Comparison of ENCODE assay signal across 37 cellular contexts in the genomic region with DNA sequence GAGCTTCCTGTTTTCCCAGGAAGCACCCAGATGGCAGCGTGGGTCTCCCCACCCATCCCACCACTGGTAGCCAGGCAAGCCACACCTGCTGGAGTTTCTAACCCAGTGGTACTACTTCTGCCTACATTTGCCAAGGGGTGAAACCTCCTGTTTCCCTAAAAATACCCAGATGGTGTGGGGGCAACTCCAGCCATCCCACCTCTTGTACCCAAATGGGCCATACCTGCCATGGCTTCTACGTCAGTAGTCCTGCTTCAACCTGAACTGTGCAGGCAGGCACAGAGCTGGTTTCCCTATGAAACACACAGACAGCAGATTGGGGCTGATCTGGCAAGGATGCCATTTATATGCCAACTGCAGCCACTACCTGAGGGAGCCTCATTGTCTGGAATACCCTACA.
DNase-seq lines count a peak whose midpoint lies in the region; ATAC-seq, FAIRE-seq and TF ChIP-seq lines count a peak whose summit lies in the region.
"Had no signal": no experiment of that assay in that cellular context is flagged by ENCODE, and none has a peak within 500 bp of the region (broad histone marks: within the 10 kb centered on the region; RNA-seq: fewer than 3 reads in every experiment).

No MANE protein-coding gene starts in this region.

- CTCF ChIA-PET in K562 (lab: Yijun Ruan, JAX; ENCODE audit: low intra/inter-chr PET ratio) = no interaction called here

- H3K36me3 ChIP-seq in K562 (ENCODE audit: control insufficient read depth, insufficient read depth, low read length) (no peaks in the 10 kb centered on the region), lung (ENCODE audit: control insufficient read depth in 2 of 2, insufficient read depth in 2 of 2, low read length in 2 of 2) (no peaks in the 10 kb centered on the region), mesenchymal stem cell (ENCODE audit: control insufficient read depth in 1 of 2, insufficient read depth in 2 of 2, low read depth in 1 of 2, low read length in 2 of 2) (no peaks in the 10 kb centered on the region), neuronal stem cell (replicated peaks in 1 of 2; ENCODE audit: control insufficient read depth in 2 of 2, insufficient read depth in 2 of 2, low read length in 2 of 2) (no peaks in the 10 kb centered on the region)
- H3K36me3 ChIP-seq: BE2C; BLaER1; BLaER1 treated with 17β-estradiol and CSF1 and Interleukin-3, amounts not matched to agents 10 nM and 100 nM had no signal

- TF ChIP-seq CTCF in K562 (IDR thresholded peaks at IDR 0.05 in 2 of 3, conservative IDR thresholded peaks at IDR 0.05 in 1 of 3; ENCODE audit: insufficient read depth in 2 of 3, low read depth in 1 of 3, low read length in 3 of 3) (no peak), lung (IDR thresholded peaks at IDR 0.05; ENCODE audit: control extremely low read depth, extremely low read depth) (no peak)

- no peaks in the 10 kb centered on the region for H3K9me1 ChIP-seq in K562 (ENCODE audit: control insufficient read depth, insufficient read depth, low read length)

- no TSS peak for BruUV-seq in K562 (replicated peaks; lab: Mats Ljungman, UMichigan)

- TF ChIP-seq EP300 in K562 (IDR thresholded peaks at IDR 0.05; ENCODE audit: low read length) = no peak

- H3K27me3 ChIP-seq in K562 (ENCODE audit: control insufficient read depth in 2 of 2, insufficient read depth in 2 of 2, low read length in 2 of 2) (no peaks in the 10 kb centered on the region), lung (ENCODE audit: control insufficient read depth, insufficient read depth) (no peaks in the 10 kb centered on the region), mesenchymal stem cell (ENCODE audit: control insufficient read depth in 1 of 2, insufficient read depth in 1 of 2, low read length in 2 of 2) (no peaks in the 10 kb centered on the region), neuronal stem cell (ENCODE audit: control insufficient read depth in 3 of 3, insufficient read depth in 3 of 3, low read depth in 1 of 3, low read length in 3 of 3) (no peaks in the 10 kb centered on the region)
- H3K27me3 ChIP-seq: BE2C; BLaER1; BLaER1 treated with 17β-estradiol and CSF1 and Interleukin-3, amounts not matched to agents 10 nM and 100 nM had no signal

- H3K27me3 Mint-ChIP-seq in activated T-helper 1 cell treated with anti-CD3 and anti-CD28 coated beads, Interleukin-12 subunit alpha, Interleukin-12 subunit beta, Interleukin-2, Interleukin-4 antibody, amounts not matched to agents 30 ng/mL and 10 ng/mL and 1 ng/mL, durations not matched to agents 14 hours and 24 hours and 36 hours (ENCODE audit: insufficient read depth) = no peaks in the 10 kb centered on the region
- H3K27me3 Mint-ChIP-seq: B cell; CD4-positive, alpha-beta memory T cell; CD4-positive, alpha-beta T cell; CD4-positive, CD25-positive, alpha-beta regulatory T cell; CD8-positive, alpha-beta memory T cell had no signal

- H3K4me1 ChIP-seq in K562 (replicated peaks in 1 of 2; ENCODE audit: control insufficient read depth in 2 of 2, insufficient read depth in 2 of 2, low read length in 2 of 2) = no peaks in the 10 kb centered on the region
- no peaks in the 10 kb centered on the region for H3K4me1 ChIP-seq in lung (ENCODE audit: control insufficient read depth in 2 of 2, insufficient read depth in 2 of 2, low read length in 2 of 2)
- peaks cover 2% of the 10 kb centered on the region for H3K4me1 ChIP-seq in mesenchymal stem cell (ENCODE audit: control insufficient read depth, insufficient read depth, low read depth, low read length)
- no peaks in the 10 kb centered on the region for H3K4me1 ChIP-seq in neuronal stem cell (ENCODE audit: control insufficient read depth in 2 of 2, insufficient read depth in 1 of 2, low read depth in 1 of 2, low read length in 2 of 2)
- H3K4me1 ChIP-seq: A549; BE2C; BLaER1; BLaER1 treated with 17β-estradiol and CSF1 and Interleukin-3, amounts not matched to agents 10 nM and 100 nM; Caco-2 had no signal

- H3K79me1 ChIP-seq in mesenchymal stem cell (replicated peaks; ENCODE audit: low read length, poor library complexity, severe bottlenecking) = no peaks in the 10 kb centered on the region
- no peaks in the 10 kb centered on the region for H3K79me1 ChIP-seq in neuronal stem cell (ENCODE audit: low read depth, low read length)

- H2BK5ac ChIP-seq in mesenchymal stem cell (ENCODE audit: low read depth, low read length, poor library complexity, severe bottlenecking) (no peak overlapping the region), neuronal stem cell (ENCODE audit: low read length) (no peak overlapping the region)

- H3K9ac ChIP-seq in K562 (ENCODE audit: insufficient read depth in 1 of 2, low read depth in 2 of 2, low read length in 2 of 2) (no peak overlapping the region), mesenchymal stem cell (ENCODE audit: low read length) (no peak overlapping the region), neuronal stem cell (ENCODE audit: low read depth, low read length, poor library complexity) (no peak overlapping the region)
- H3K9ac ChIP-seq: BLaER1; BLaER1 treated with 17β-estradiol and CSF1 and Interleukin-3, amounts not matched to agents 10 nM and 100 nM had no signal

- in situ Hi-C loops in K562 (cut with MboI) = no loop called here

- no peaks in the 10 kb centered on the region for H3K4me1 Mint-ChIP-seq in activated T-helper 1 cell treated with anti-CD3 and anti-CD28 coated beads, Interleukin-12 subunit alpha, Interleukin-12 subunit beta, Interleukin-2, Interleukin-4 antibody, amounts not matched to agents 30 ng/mL and 10 ng/mL and 1 ng/mL, durations not matched to agents 14 hours and 24 hours and 36 hours (ENCODE audit: low read depth)
- H3K4me1 Mint-ChIP-seq: B cell; CD14-positive monocyte; CD4-positive, alpha-beta memory T cell; CD4-positive, CD25-positive, alpha-beta regulatory T cell; CD8-positive, alpha-beta memory T cell had no signal

- no peaks in the 10 kb centered on the region for H4K20me1 ChIP-seq in K562 (replicated peaks; ENCODE audit: control insufficient read depth, insufficient read depth, low read length)
- H4K20me1 ChIP-seq: BLaER1; BLaER1 treated with 17β-estradiol and CSF1 and Interleukin-3, amounts not matched to agents 10 nM and 100 nM had no signal

- no peak overlapping the region for H3K4me3 Mint-ChIP-seq in activated T-helper 1 cell treated with anti-CD3 and anti-CD28 coated beads, Interleukin-12 subunit alpha, Interleukin-12 subunit beta, Interleukin-2, Interleukin-4 antibody, amounts not matched to agents 30 ng/mL and 10 ng/mL and 1 ng/mL, durations not matched to agents 14 hours and 24 hours and 36 hours
- H3K4me3 Mint-ChIP-seq: B cell; CD14-positive monocyte; CD4-positive, alpha-beta memory T cell; CD4-positive, alpha-beta T cell; CD4-positive, CD25-positive, alpha-beta regulatory T cell; CD8-positive, alpha-beta memory T cell; CD8-positive, alpha-beta T cell had no signal

- H2BK12ac ChIP-seq in mesenchymal stem cell (ENCODE audit: low read length in 2 of 2) = no peak overlapping the region
- H2BK12ac ChIP-seq in neuronal stem cell (ENCODE audit: low read length) = no peak overlapping the region

- no peak overlapping the region for H3K23ac ChIP-seq in mesenchymal stem cell (ENCODE audit: low read length in 2 of 2)
- H3K23ac ChIP-seq in neuronal stem cell (ENCODE audit: low read depth, low read length, poor library complexity) = no peak overlapping the region

- TF ChIP-seq RAD21 in K562 (CRISPR knock-in tag; conservative IDR thresholded peaks at IDR 0.05 in 1 of 2, IDR thresholded peaks at IDR 0.05 in 1 of 2) = no peak

- H3K27ac Mint-ChIP-seq in activated T-helper 1 cell treated with anti-CD3 and anti-CD28 coated beads, Interleukin-12 subunit alpha, Interleukin-12 subunit beta, Interleukin-2, Interleukin-4 antibody, amounts not matched to agents 30 ng/mL and 10 ng/mL and 1 ng/mL, durations not matched to agents 14 hours and 24 hours and 36 hours = no peak overlapping the region
- H3K27ac Mint-ChIP-seq: B cell; CD14-positive monocyte; CD4-positive, alpha-beta memory T cell; CD4-positive, alpha-beta T cell; CD4-positive, CD25-positive, alpha-beta regulatory T cell; CD8-positive, alpha-beta memory T cell; CD8-positive, alpha-beta T cell had no signal

- H4K8ac ChIP-seq in mesenchymal stem cell (ENCODE audit: low read length) (peak overlapping the region; percentile 19), neuronal stem cell (ENCODE audit: low read depth, low read length) (no peak overlapping the region)

- POLR2A ChIA-PET in K562 (lab: Yijun Ruan, JAX) = interaction anchor here (1.0 kb wide), 1 partner anchor 9 kb away, joined by 4 read pairs; no protein-coding TSS in a partner anchor

- DNase-seq in K562 (ENCODE audit: extremely low read depth in 1 of 4, low spot score in 3 of 4) (no peak), lung (ENCODE audit: low spot score) (no peak), mesenchymal stem cell (no peak), neuronal stem cell (ENCODE audit: low spot score) (no peak), HT-29 (ENCODE audit: low spot score) (no peak)
- DNase-seq in activated CD8-positive, alpha-beta memory T cell treated with anti-CD3 and anti-CD28 coated beads for 24 hours = no peak
- DNase-seq in activated T-helper 1 cell treated with anti-CD3 and anti-CD28 coated beads, Interleukin-12 subunit alpha, Interleukin-12 subunit beta, Interleukin-2, Interleukin-4 antibody, amounts not matched to agents 30 ng/mL and 10 ng/mL and 1 ng/mL, durations not matched to agents 14 hours and 24 hours and 36 hours (ENCODE audit: low spot score) = no peak
- DNase-seq: 8988T; ACHN; AML-193; BE2C; C1 segment of cervical spinal cord; Caco-2; Calu3; CD4-positive, alpha-beta memory T cell; CD4-positive, alpha-beta T cell; CD4-positive, CD25-positive, alpha-beta regulatory T cell; CD8-positive, alpha-beta memory T cell; CD8-positive, alpha-beta T cell; COR-L47; DMS 273 treated with DMSO at 0.1 percent for 48 hours; DMS153; DMS53; DMS79; DMS79 treated with DMSO at 0.1 percent for 48 hours; DND-41; EL had no signal

- H3K14ac ChIP-seq in mesenchymal stem cell (ENCODE audit: low read length in 2 of 2) (no peak overlapping the region), neuronal stem cell (ENCODE audit: low read length) (no peak overlapping the region)

- no peak overlapping the region for H2AK5ac ChIP-seq in mesenchymal stem cell (ENCODE audit: low read length, severe bottlenecking)
- no peak overlapping the region for H2AK5ac ChIP-seq in neuronal stem cell (ENCODE audit: low read depth, low read length)

- ATAC-seq in K562 (no peak), lung (ENCODE audit: insufficient read depth, low FRiP score) (no peak), HG02571 (IDR thresholded peaks at IDR 0.05; ENCODE audit: unreplicated experiment) (no peak)
- ATAC-seq: A549; CD8-positive, alpha-beta T cell had no signal

- H2BK120ac ChIP-seq in mesenchymal stem cell (ENCODE audit: low read depth, low read length) (no peak overlapping the region), neuronal stem cell (ENCODE audit: low read depth, low read length) (no peak overlapping the region)

- no peaks in the 10 kb centered on the region for H3K79me2 ChIP-seq in K562 (ENCODE audit: control insufficient read depth, insufficient read depth, low read length)

- TF ChIP-seq POLR2A in K562 (conservative IDR thresholded peaks at IDR 0.05) = no peak

- no peak for FAIRE-seq in K562 (lab: Jason Lieb, UNC)
- FAIRE-seq: A204.1, A549, D721Med had no signal

- no peak overlapping the region for H3K18ac ChIP-seq in mesenchymal stem cell (ENCODE audit: low read depth in 1 of 2, low read length in 2 of 2)
- peak overlapping the region; percentile 2 for H3K18ac ChIP-seq in neuronal stem cell (ENCODE audit: low read length)

- no peak overlapping the region for H3K27ac ChIP-seq in K562 (ENCODE audit: extremely low read depth, low read depth, low read length)
- H3K27ac ChIP-seq in lung (ENCODE audit: low read depth in 1 of 2, low read length in 1 of 2) = no peak overlapping the region
- H3K27ac ChIP-seq in mesenchymal stem cell (ENCODE audit: low read length, poor library complexity, severe bottlenecking) = no peak overlapping the region
- H3K27ac ChIP-seq in neuronal stem cell (replicated peaks; ENCODE audit: low read length) = no peak overlapping the region
- H3K27ac ChIP-seq: 22Rv1; A549; BLaER1; BLaER1 treated with 17β-estradiol and CSF1 and Interleukin-3, amounts not matched to agents 10 nM and 100 nM; C4-2B had no signal

- H3K9me3 Mint-ChIP-seq in activated T-helper 1 cell treated with anti-CD3 and anti-CD28 coated beads, Interleukin-12 subunit alpha, Interleukin-12 subunit beta, Interleukin-2, Interleukin-4 antibody, amounts not matched to agents 30 ng/mL and 10 ng/mL and 1 ng/mL, durations not matched to agents 14 hours and 24 hours and 36 hours = no peaks in the 10 kb centered on the region

- no peak overlapping the region for H3K4ac ChIP-seq in mesenchymal stem cell (ENCODE audit: low read depth in 1 of 2, low read length in 2 of 2)
- no peak overlapping the region for H3K4ac ChIP-seq in neuronal stem cell (ENCODE audit: low read length)

- 0% methylated on average over 2 of the region's 2 CpGs for WGBS in K562 (ENCODE audit: insufficient coverage, low coverage, missing lambda C conversion rate)
- WGBS in lung, 2 donors = 84 to 87% methylated on average over 2 of the region's 2 CpGs
- WGBS in mesenchymal stem cell = 92% methylated on average over 2 of the region's 2 CpGs
- no CpG with 5 or more reads among the region's 2 CpGs for WGBS in neuronal stem cell (ENCODE audit: extremely low coverage in 2 of 2, insufficient read length in 2 of 2, insufficient replicate concordance in 1 of 2), 2 donors

- no peak overlapping the region for H3K4me3 ChIP-seq in K562
- peak overlapping the region; percentile 11 for H3K4me3 ChIP-seq in lung
- no peak overlapping the region for H3K4me3 ChIP-seq in mesenchymal stem cell (ENCODE audit: insufficient read depth in 1 of 2, low read depth in 1 of 2, low read length in 2 of 2)
- no peak overlapping the region for H3K4me3 ChIP-seq in neuronal stem cell (ENCODE audit: low read length in 2 of 2)
- H3K4me3 ChIP-seq: A549; BLaER1; BLaER1 treated with 17β-estradiol and CSF1 and Interleukin-3, amounts not matched to agents 10 nM and 100 nM had no signal

- no peaks in the 10 kb centered on the region for H3K36me3 Mint-ChIP-seq in activated T-helper 1 cell treated with anti-CD3 and anti-CD28 coated beads, Interleukin-12 subunit alpha, Interleukin-12 subunit beta, Interleukin-2, Interleukin-4 antibody, amounts not matched to agents 30 ng/mL and 10 ng/mL and 1 ng/mL, durations not matched to agents 14 hours and 24 hours and 36 hours (ENCODE audit: low read depth)
- H3K36me3 Mint-ChIP-seq: CD14-positive monocyte; CD4-positive, alpha-beta memory T cell; CD4-positive, CD25-positive, alpha-beta regulatory T cell; CD8-positive, alpha-beta memory T cell; CD8-positive, alpha-beta T cell had no signal

- H3K9me3 ChIP-seq in K562 (replicated peaks; ENCODE audit: control insufficient read depth, insufficient read depth, low read depth, low read length) (peaks cover 6% of the 10 kb centered on the region), lung (ENCODE audit: control insufficient read depth in 2 of 2, insufficient read depth in 1 of 2, low read length in 1 of 2) (peaks cover 3 to 4% of the 10 kb centered on the region in 2 donors), mesenchymal stem cell (ENCODE audit: control insufficient read depth, low read length) (no peaks in the 10 kb centered on the region), neuronal stem cell (replicated peaks in 1 of 2; ENCODE audit: control insufficient read depth in 2 of 2, insufficient read depth in 1 of 2, low read depth in 1 of 2, low read length in 2 of 2) (peaks cover 0 to 4% of the 10 kb centered on the region in 2 donors)
- H3K9me3 ChIP-seq: A549; BE2C; BLaER1; BLaER1 treated with 17β-estradiol and CSF1 and Interleukin-3, amounts not matched to agents 10 nM and 100 nM; Caco-2 had no signal

- H2AFZ ChIP-seq in K562 (ENCODE audit: low read depth, low read length) = no peak overlapping the region
- H2AFZ ChIP-seq in mesenchymal stem cell (ENCODE audit: low read depth, low read length) = peak overlapping the region; percentile 14
- no peak overlapping the region for H2AFZ ChIP-seq in neuronal stem cell (ENCODE audit: low read length)

- H2BK15ac ChIP-seq in mesenchymal stem cell (ENCODE audit: low read depth, poor library complexity, severe bottlenecking) = no peak overlapping the region
- H2BK15ac ChIP-seq in neuronal stem cell (ENCODE audit: low read length) = no peak overlapping the region

- H4K91ac ChIP-seq in mesenchymal stem cell (ENCODE audit: low read length) (no peak overlapping the region), neuronal stem cell (ENCODE audit: low read depth, low read length, poor library complexity) (no peak overlapping the region)

- intact Hi-C loops in K562 (cut with micrococcal nuclease) = no loop called here
- intact Hi-C loops in activated T-helper 1 cell treated with anti-CD3 and anti-CD28 coated beads, Interleukin-12 subunit alpha, Interleukin-12 subunit beta, Interleukin-2, Interleukin-4 antibody, amounts not matched to agents 30 ng/mL and 10 ng/mL and 1 ng/mL, durations not matched to agents 14 hours and 24 hours and 36 hours (cut with micrococcal nuclease) = no loop called here

- no peak overlapping the region for H3K4me2 ChIP-seq in K562 (ENCODE audit: insufficient read depth, low read length)
- no peak overlapping the region for H3K4me2 ChIP-seq in mesenchymal stem cell (ENCODE audit: low read length, poor library complexity, severe bottlenecking)
- no peak overlapping the region for H3K4me2 ChIP-seq in neuronal stem cell (ENCODE audit: insufficient read depth, low read length, poor library complexity, severe bottlenecking)
- H3K4me2 ChIP-seq: A549; BLaER1; BLaER1 treated with 17β-estradiol and CSF1 and Interleukin-3, amounts not matched to agents 10 nM and 100 nM had no signal
